Comparison of ENCODE assay signal across 8 cellular contexts in genomic region chr5:113336975-113337374, GRCh38.
DNase-seq lines count a peak whose midpoint lies in the region; ATAC-seq and TF ChIP-seq lines count a peak whose summit lies in the region.

No MANE protein-coding gene starts in this region.

- H3K4me3 ChIP-seq in AG04449 (ENCODE audit: low read depth, low read length) (no peak overlapping the region), OCI-LY3 (ENCODE audit: low read length) (no peak overlapping the region), osteoblast (ENCODE audit: insufficient read depth, low read length) (no peak overlapping the region)
- no peak overlapping the region for H3K4me3 ChIP-seq in naive thymus-derived CD4-positive, alpha-beta T cell (ENCODE audit: low read length)

- no peaks in the 10 kb centered on the region for H3K36me3 ChIP-seq in OCI-LY3 (replicated peaks; ENCODE audit: low read depth, low read length)
- no peaks in the 10 kb centered on the region for H3K36me3 ChIP-seq in osteoblast (ENCODE audit: insufficient read depth, low read length)
- no peaks in the 10 kb centered on the region for H3K36me3 ChIP-seq in naive thymus-derived CD4-positive, alpha-beta T cell (ENCODE audit: control insufficient read depth in 2 of 3, insufficient read depth in 3 of 3, low read length in 3 of 3)

- ATAC-seq in GM21619 (IDR thresholded peaks at IDR 0.05; ENCODE audit: unreplicated experiment), result peak; percentile 48
- ATAC-seq in naive thymus-derived CD4-positive, alpha-beta T cell, result no peak
- ATAC-seq in HG02970 (IDR thresholded peaks at IDR 0.05; ENCODE audit: low FRiP score, unreplicated experiment), result no peak

- no peaks in the 10 kb centered on the region for H3K36me3 Mint-ChIP-seq in naive thymus-derived CD4-positive, alpha-beta T cell

- CTCF ChIA-PET in AG04449 (lab: Yijun Ruan, JAX), result interaction anchor here (0.9 to 2.0 kb wide), 7 partner anchors 18 to 340 kb away, joined by 3 to 13 read pairs (median 3); no protein-coding TSS in a partner anchor
- CTCF ChIA-PET in naive thymus-derived CD4-positive, alpha-beta T cell (lab: Charles Lee), result interaction anchor here (0.9 to 1.9 kb wide), 3 partner anchors 269 to 341 kb away, joined by 3 to 5 read pairs (median 5); no protein-coding TSS in a partner anchor

- H3K4me1 Mint-ChIP-seq in naive thymus-derived CD4-positive, alpha-beta T cell, result peaks cover 0 to 15% (median 7%) of the 10 kb centered on the region in 7 donors

- H3K27me3 Mint-ChIP-seq in naive thymus-derived CD4-positive, alpha-beta T cell, result peaks cover 16 to 32% (median 21%) of the 10 kb centered on the region in 5 donors

- no peak overlapping the region for H3K9ac ChIP-seq in OCI-LY3 (ENCODE audit: low read length)

- H3K4me2 ChIP-seq in OCI-LY3 (ENCODE audit: low read length), result peak overlapping the region; percentile 34
- H3K4me2 ChIP-seq in osteoblast (ENCODE audit: insufficient read depth, low read length), result no peak overlapping the region

- H3K9me3 ChIP-seq in OCI-LY3 (ENCODE audit: insufficient read depth, low read length) (no peaks in the 10 kb centered on the region), osteoblast (ENCODE audit: low read depth, low read length) (no peaks in the 10 kb centered on the region)
- no peaks in the 10 kb centered on the region for H3K9me3 ChIP-seq in naive thymus-derived CD4-positive, alpha-beta T cell (ENCODE audit: control insufficient read depth in 2 of 3, low read length in 3 of 3)

- TF ChIP-seq CTCF in AG04449 (IDR thresholded peaks at IDR 0.05; ENCODE audit: insufficient read depth, low read length, missing control alignments) (peak; percentile 13), OCI-LY3 (IDR thresholded peaks at IDR 0.05; ENCODE audit: low read depth, low read length) (peak; percentile 51), osteoblast (IDR thresholded peaks at IDR 0.05; ENCODE audit: extremely low read depth, low read depth, low read length) (peak; percentile 61)

- POLR2A ChIA-PET in AG04449 (lab: Yijun Ruan, JAX), result no interaction called here
- POLR2A ChIA-PET in naive thymus-derived CD4-positive, alpha-beta T cell (lab: Charles Lee), result no interaction called here

- intact Hi-C loops in naive thymus-derived CD4-positive, alpha-beta T cell (cut with micrococcal nuclease), result loop anchor here (10.0 kb wide), 3 partner anchors 492 to 1172 kb away; no protein-coding TSS in a partner anchor

- H3K9me3 Mint-ChIP-seq in naive thymus-derived CD4-positive, alpha-beta T cell, result no peaks in the 10 kb centered on the region

- H3K27ac ChIP-seq in OCI-LY3 (ENCODE audit: low read length), result no peak overlapping the region
- H3K27ac ChIP-seq in osteoblast (ENCODE audit: low read depth, low read length), result no peak overlapping the region
- no peak overlapping the region for H3K27ac ChIP-seq in naive thymus-derived CD4-positive, alpha-beta T cell (ENCODE audit: low read depth, low read length)

- no peaks in the 10 kb centered on the region for H3K27me3 ChIP-seq in OCI-LY3 (ENCODE audit: low read depth, low read length)
- peaks cover 3% of the 10 kb centered on the region for H3K27me3 ChIP-seq in osteoblast (ENCODE audit: insufficient read depth, low read length)
- H3K27me3 ChIP-seq in naive thymus-derived CD4-positive, alpha-beta T cell (ENCODE audit: control insufficient read depth in 2 of 2, insufficient read depth in 2 of 2, low read length in 2 of 2), result peaks cover 2 to 3% of the 10 kb centered on the region in 2 donors

- H4K20me1 ChIP-seq in OCI-LY3 (ENCODE audit: insufficient read depth, low read length), result no peaks in the 10 kb centered on the region
- H4K20me1 ChIP-seq in osteoblast (ENCODE audit: insufficient read depth, low read length), result no peaks in the 10 kb centered on the region

- H3K27ac Mint-ChIP-seq in naive thymus-derived CD4-positive, alpha-beta T cell, result no peak overlapping the region

- H3K4me1 ChIP-seq in OCI-LY3 (ENCODE audit: low read length) (no peaks in the 10 kb centered on the region), osteoblast (ENCODE audit: insufficient read depth, low read length) (peaks cover 9% of the 10 kb centered on the region)
- H3K4me1 ChIP-seq in naive thymus-derived CD4-positive, alpha-beta T cell (ENCODE audit: control insufficient read depth in 2 of 2, insufficient read depth in 2 of 2, low read length in 2 of 2), result peaks cover 0 to 5% of the 10 kb centered on the region in 2 donors

- DNase-seq in AG04449 (ENCODE audit: low read depth, low spot score) (no peak), epidermal melanocyte (ENCODE audit: insufficient read length, low spot score) (peak; percentile 17), osteoblast (ENCODE audit: insufficient read length, low spot score, missing footprints) (peak; percentile 71)
- no peak for DNase-seq in naive thymus-derived CD4-positive, alpha-beta T cell
- DNase-seq in activated naive CD4-positive, alpha-beta T cell treated with anti-CD3 and anti-CD28 coated beads, Interleukin-2, amount 50 U/mL, for 16 hours, result no peak

- H2AFZ ChIP-seq in OCI-LY3 (ENCODE audit: low read depth, low read length) (no peak overlapping the region), osteoblast (ENCODE audit: low read length) (no peak overlapping the region)

- no peaks in the 10 kb centered on the region for H3K79me2 ChIP-seq in OCI-LY3 (ENCODE audit: low read length)
- no peaks in the 10 kb centered on the region for H3K79me2 ChIP-seq in osteoblast (ENCODE audit: insufficient read depth, low read length)

- H3K4me3 Mint-ChIP-seq in naive thymus-derived CD4-positive, alpha-beta T cell, result no peak overlapping the region

Comparison
In these comparisons a context has a peak if more than half of its experiments do, and no peak if none do; other contexts are left out.
1. DNase-seq: peak in epidermal melanocyte (single experiment) and osteoblast (single experiment); none in AG04449 (single experiment), naive thymus-derived CD4-positive, alpha-beta T cell (0 of 9) and activated naive CD4-positive, alpha-beta T cell treated with anti-CD3 and anti-CD28 coated beads, Interleukin-2, amount 50 U/mL, for 16 hours (single experiment).
2. Peak in every context shown above with its lines, with median percentiles within 50 percentile points of each other: CTCF ChIP-seq.